1 cellular context compared by ENCODE assay signal in the genomic region with DNA sequence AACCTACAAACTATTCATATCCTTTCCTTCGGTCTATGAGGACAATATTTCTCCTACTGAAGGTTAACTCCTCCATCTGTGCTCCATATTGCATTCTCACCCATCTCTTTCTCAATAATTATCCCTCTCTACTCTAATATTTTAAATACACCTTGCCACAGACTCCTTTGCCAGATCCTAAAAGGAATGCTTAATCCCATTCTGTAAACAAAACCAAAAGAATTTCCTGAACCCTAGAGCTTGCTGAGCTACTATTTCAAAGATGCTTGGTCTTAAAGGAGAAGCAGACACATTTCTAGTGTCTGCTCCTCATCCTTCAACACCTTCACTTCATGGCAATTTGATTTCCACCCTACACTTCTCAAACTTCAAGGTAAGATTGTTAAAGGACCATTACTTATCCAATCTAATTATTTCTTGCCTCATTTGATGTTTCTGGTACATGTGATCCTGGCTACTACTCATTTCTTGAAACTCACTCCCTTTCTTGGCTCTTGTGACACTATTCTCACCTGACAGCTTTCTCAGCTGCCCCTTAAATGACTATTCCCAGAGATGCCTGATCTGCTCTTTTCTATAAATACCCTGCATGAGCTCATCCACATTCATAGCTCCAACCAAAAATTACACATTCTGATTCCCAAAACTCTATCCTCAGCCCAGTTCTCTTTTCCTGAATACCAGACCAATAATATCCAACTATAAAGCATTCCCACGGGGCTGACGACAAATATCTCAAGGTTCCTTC.
TF ChIP-seq lines count a peak whose summit lies in the region.

No MANE protein-coding gene starts in this region.

TF ChIP-seq in GM23338, 12 proteins besides CTCF, POLR2A, EP300 and RAD21 (continued from another document):
- TF ChIP-seq POLR2AphosphoS5 (IDR thresholded peaks at IDR 0.05; ENCODE audit: low read depth) (no peak), ZNF114 (CRISPR knock-in tag; IDR thresholded peaks at IDR 0.05) (no peak), STAT1 (IDR thresholded peaks at IDR 0.05; ENCODE audit: unreplicated experiment) (no peak), EZH2 (IDR thresholded peaks at IDR 0.05; ENCODE audit: low read depth, unreplicated experiment) (no peak), JUNB (IDR thresholded peaks at IDR 0.05; ENCODE audit: unreplicated experiment) (no peak)
